12 cellular contexts compared by ENCODE assay signal in the genomic region with DNA sequence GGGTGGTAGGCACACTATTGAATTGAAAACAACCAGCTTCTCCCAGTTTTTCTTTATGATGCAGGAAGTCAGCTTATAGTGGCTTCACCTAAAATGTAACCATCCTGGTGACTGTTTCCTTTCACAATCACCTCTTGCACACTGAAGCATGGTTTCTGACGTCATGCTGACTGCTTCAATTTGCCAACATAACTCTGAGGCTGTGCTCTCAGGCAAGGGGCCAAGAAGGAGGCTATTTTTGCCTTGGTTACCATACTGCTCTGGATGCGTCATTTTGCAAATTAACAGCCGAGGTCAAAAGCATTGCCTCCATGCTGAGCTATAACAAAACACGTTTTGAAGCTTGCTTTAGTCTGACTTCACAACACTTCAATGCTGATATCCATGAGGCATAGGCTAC.
DNase-seq lines count a peak whose midpoint lies in the region; ATAC-seq and TF ChIP-seq lines count a peak whose summit lies in the region.
"Had no signal": no experiment of that assay in that cellular context is flagged by ENCODE, and none has a peak within 500 bp of the region (broad histone marks: within the 10 kb centered on the region; RNA-seq: fewer than 3 reads in every experiment).

No MANE protein-coding gene starts in this region.

- H3K27ac ChIP-seq in A673 (ENCODE audit: low read depth, low read length, poor library complexity, severe bottlenecking), result no peak overlapping the region
- peak overlapping the region in 2 of 10 donors; percentile 23 to 34 for H3K27ac ChIP-seq in heart right ventricle
- H3K27ac ChIP-seq: BLaER1, parathyroid adenoma had no signal

- H3K27ac Mint-ChIP-seq in activated CD8-positive, alpha-beta T cell treated with anti-CD3 and anti-CD28 coated beads for 36 hours, result no peak overlapping the region
- H3K27ac Mint-ChIP-seq in T-helper 2 cell treated with Interferon-gamma antibody and Interleukin-4, amounts not matched to agents 5 μg/mL and 100 μg/mL, for 36 hours, result no peak overlapping the region
- H3K27ac Mint-ChIP-seq: activated T-helper 17 cell treated with anti-CD3 and anti-CD28 coated beads, Interleukin-2, amount 50 U/mL, for 72 hours had no signal

- peaks cover 35% of the 10 kb centered on the region for H3K27me3 ChIP-seq in A673 (replicated peaks; ENCODE audit: insufficient read depth, low read depth, low read length, poor library complexity)
- H3K27me3 ChIP-seq in heart right ventricle, result no peaks in the 10 kb centered on the region
- H3K27me3 ChIP-seq: BLaER1 had no signal

- TF ChIP-seq CTCF in A673 (conservative IDR thresholded peaks at IDR 0.05; ENCODE audit: low read depth, low read length) (no peak), heart right ventricle (IDR thresholded peaks at IDR 0.05) (no peak)
- no peak for TF ChIP-seq CTCF in activated CD8-positive, alpha-beta T cell treated with anti-CD3 and anti-CD28 coated beads for 36 hours (IDR thresholded peaks at IDR 0.05)

- H3K4me3 ChIP-seq in A673 (ENCODE audit: low read depth, low read length, poor library complexity, severe bottlenecking) (no peak overlapping the region), heart right ventricle (no peak overlapping the region)
- H3K4me3 ChIP-seq: BLaER1 had no signal

- CTCF ChIA-PET in A673 (lab: Charles Lee), result no interaction called here
- CTCF ChIA-PET in activated CD8-positive, alpha-beta T cell treated with anti-CD3 and anti-CD28 coated beads for 36 hours (lab: Charles Lee), result no interaction called here

- H3K4me3 Mint-ChIP-seq in activated CD8-positive, alpha-beta T cell treated with anti-CD3 and anti-CD28 coated beads for 36 hours, result no peak overlapping the region
- H3K4me3 Mint-ChIP-seq in T-helper 2 cell treated with Interferon-gamma antibody and Interleukin-4, amounts not matched to agents 5 μg/mL and 100 μg/mL, for 36 hours, result no peak overlapping the region
- H3K4me3 Mint-ChIP-seq: activated T-helper 17 cell treated with anti-CD3 and anti-CD28 coated beads, Interleukin-2, amount 50 U/mL, for 72 hours had no signal

- H3K36me3 Mint-ChIP-seq in activated CD8-positive, alpha-beta T cell treated with anti-CD3 and anti-CD28 coated beads for 36 hours (ENCODE audit: low read depth), result no peaks in the 10 kb centered on the region
- H3K36me3 Mint-ChIP-seq in T-helper 2 cell treated with Interferon-gamma antibody and Interleukin-4, amounts not matched to agents 5 μg/mL and 100 μg/mL, for 36 hours (ENCODE audit: low read depth), result no peaks in the 10 kb centered on the region

- BruUV-seq in A673 (replicated peaks; lab: Mats Ljungman, UMichigan), result no TSS peak

- ATAC-seq in heart right ventricle, result peak; percentile 52 to 98 (median 90)
- no peak for ATAC-seq in activated CD8-positive, alpha-beta T cell treated with anti-CD3 and anti-CD28 coated beads for 36 hours
- ATAC-seq: activated T-helper 17 cell treated with anti-CD3 and anti-CD28 coated beads, Interleukin-2, amount 50 U/mL, for 72 hours had no signal

- DNase-seq in A673 (ENCODE audit: low spot score) (peak; percentile 11), HT-29 (ENCODE audit: low spot score) (peak; percentile 47), amniotic stem cell (lab: John Stamatoyannopoulos, UW) (peak; percentile 60), heart right ventricle (peak in 1 of 2 donors; percentile 74), middle frontal gyrus (ENCODE audit: extremely low spot score, low spot score) (no peak), NCI-H2171 treated with DMSO at 0.1 percent for 48 hours (lab: John Stamatoyannopoulos, UW) (no peak)
- DNase-seq in activated CD8-positive, alpha-beta T cell treated with anti-CD3 and anti-CD28 coated beads for 36 hours, result no peak
- DNase-seq in T-helper 2 cell treated with Interferon-gamma antibody and Interleukin-4, amounts not matched to agents 5 μg/mL and 100 μg/mL, for 36 hours (ENCODE audit: low spot score), result no peak
- DNase-seq: NCI-H774 had no signal

- no peaks in the 10 kb centered on the region for H3K9me3 Mint-ChIP-seq in activated CD8-positive, alpha-beta T cell treated with anti-CD3 and anti-CD28 coated beads for 36 hours
- H3K9me3 Mint-ChIP-seq in T-helper 2 cell treated with Interferon-gamma antibody and Interleukin-4, amounts not matched to agents 5 μg/mL and 100 μg/mL, for 36 hours, result no peaks in the 10 kb centered on the region
- H3K9me3 Mint-ChIP-seq: activated T-helper 17 cell treated with anti-CD3 and anti-CD28 coated beads, Interleukin-2, amount 50 U/mL, for 72 hours had no signal

- H3K9me3 ChIP-seq in A673 (ENCODE audit: low read depth, low read length, poor library complexity, severe bottlenecking) (no peaks in the 10 kb centered on the region), heart right ventricle (no peaks in the 10 kb centered on the region)
- H3K9me3 ChIP-seq: BLaER1 had no signal

- intact Hi-C loops in A673 (cut with micrococcal nuclease; ENCODE audit: unreplicated experiment), result no loop called here
- intact Hi-C loops in heart right ventricle (cut with DNase I), result no loop called here
- intact Hi-C loops in activated CD8-positive, alpha-beta T cell treated with anti-CD3 and anti-CD28 coated beads for 36 hours (cut with micrococcal nuclease), result no loop called here

- peaks cover 4% of the 10 kb centered on the region for H3K27me3 Mint-ChIP-seq in activated CD8-positive, alpha-beta T cell treated with anti-CD3 and anti-CD28 coated beads for 36 hours
- no peaks in the 10 kb centered on the region for H3K27me3 Mint-ChIP-seq in T-helper 2 cell treated with Interferon-gamma antibody and Interleukin-4, amounts not matched to agents 5 μg/mL and 100 μg/mL, for 36 hours (ENCODE audit: low read depth)

- no peaks in the 10 kb centered on the region for H3K4me1 Mint-ChIP-seq in activated CD8-positive, alpha-beta T cell treated with anti-CD3 and anti-CD28 coated beads for 36 hours (ENCODE audit: low read depth)
- no peaks in the 10 kb centered on the region for H3K4me1 Mint-ChIP-seq in T-helper 2 cell treated with Interferon-gamma antibody and Interleukin-4, amounts not matched to agents 5 μg/mL and 100 μg/mL, for 36 hours (ENCODE audit: low read depth)
- H3K4me1 Mint-ChIP-seq: activated T-helper 17 cell treated with anti-CD3 and anti-CD28 coated beads, Interleukin-2, amount 50 U/mL, for 72 hours had no signal

- POLR2A ChIA-PET in A673 (lab: Charles Lee; ENCODE audit: low non-redundant PET), result no interaction called here
- POLR2A ChIA-PET in activated CD8-positive, alpha-beta T cell treated with anti-CD3 and anti-CD28 coated beads for 36 hours (lab: Charles Lee), result no interaction called here

- H3K4me1 ChIP-seq in A673 (ENCODE audit: insufficient read depth, low read length, poor library complexity, severe bottlenecking) (no peaks in the 10 kb centered on the region), heart right ventricle (peaks cover 0 to 25% (median 12%) of the 10 kb centered on the region in 9 donors)
- H3K4me1 ChIP-seq: BLaER1, parathyroid adenoma had no signal

- 12 to 20% methylated on average over 4 of the region's 4 CpGs for WGBS in heart right ventricle, 2 donors

- H3K36me3 ChIP-seq in A673 (ENCODE audit: insufficient read depth, low read length, poor library complexity, severe bottlenecking), result no peaks in the 10 kb centered on the region
- H3K36me3 ChIP-seq in heart right ventricle, result no peaks in the 10 kb centered on the region
- H3K36me3 ChIP-seq: BLaER1 had no signal

Comparison
In these comparisons a context has a peak if more than half of its experiments do, and no peak if none do; other contexts are left out.
1. DNase-seq: peak in A673 (single experiment), HT-29 (single experiment) and amniotic stem cell (single experiment); none in activated CD8-positive, alpha-beta T cell treated with anti-CD3 and anti-CD28 coated beads for 36 hours (single experiment), middle frontal gyrus (single experiment), NCI-H2171 treated with DMSO at 0.1 percent for 48 hours (single experiment) and T-helper 2 cell treated with Interferon-gamma antibody and Interleukin-4, amounts not matched to agents 5 μg/mL and 100 μg/mL, for 36 hours (single experiment).